ENCODE assay signal across 16 cellular contexts in genomic region chr22:27296091-27296675, GRCh38.
A peak's percentile ranks its signal among the peaks of the same experiment; 100 is the strongest.
DNase-seq lines count a peak whose midpoint lies in the region; ATAC-seq and TF ChIP-seq lines count a peak whose summit lies in the region.
"Had no signal": no experiment of that assay in that cellular context is flagged by ENCODE, and none has a peak within 500 bp of the region (broad histone marks: within the 10 kb centered on the region; RNA-seq: fewer than 3 reads in every experiment).

No MANE protein-coding gene starts in this region.

- H3K36me3 ChIP-seq in H7 (replicated peaks; ENCODE audit: control insufficient read depth, insufficient read depth, low read length) = no peaks in the 10 kb centered on the region
- H3K36me3 ChIP-seq in mesenchymal stem cell (ENCODE audit: control insufficient read depth in 1 of 2, insufficient read depth in 2 of 2, low read depth in 1 of 2, low read length in 2 of 2) = no peaks in the 10 kb centered on the region
- H3K36me3 ChIP-seq in CD8-positive, alpha-beta T cell (ENCODE audit: insufficient read depth, low read length) = no peaks in the 10 kb centered on the region
- H3K36me3 ChIP-seq: BE2C, HAP-1 had no signal

- CTCF ChIA-PET in CD8-positive, alpha-beta T cell (lab: Charles Lee) = no interaction called here

- H3K9ac ChIP-seq in mesenchymal stem cell (ENCODE audit: low read length) = no peak overlapping the region

- no peaks in the 10 kb centered on the region for H3K79me1 ChIP-seq in mesenchymal stem cell (replicated peaks; ENCODE audit: low read length, poor library complexity, severe bottlenecking)

- H3K4me2 ChIP-seq in mesenchymal stem cell (ENCODE audit: low read length, poor library complexity, severe bottlenecking) = no peak overlapping the region
- H3K4me2 ChIP-seq: A549 had no signal

- H3K14ac ChIP-seq in mesenchymal stem cell (ENCODE audit: low read length in 2 of 2) = no peak overlapping the region

- no peak overlapping the region for H4K91ac ChIP-seq in mesenchymal stem cell (ENCODE audit: low read length)

- H3K27me3 ChIP-seq in H7 (ENCODE audit: control insufficient read depth, insufficient read depth, low read length) (peaks cover 2% of the 10 kb centered on the region), mesenchymal stem cell (ENCODE audit: control insufficient read depth in 1 of 2, insufficient read depth in 1 of 2, low read length in 2 of 2) (peaks cover 0 to 84% of the 10 kb centered on the region in 2 experiments)
- no peaks in the 10 kb centered on the region for H3K27me3 ChIP-seq in CD8-positive, alpha-beta T cell (ENCODE audit: insufficient read depth, low read length)

- H3K27ac Mint-ChIP-seq in brain = peak overlapping the region in 4 of 5 experiments; percentile 35 to 98 (median 92)
- H3K27ac Mint-ChIP-seq in CD8-positive, alpha-beta T cell = no peak overlapping the region
- H3K27ac Mint-ChIP-seq: CD4-positive, alpha-beta memory T cell had no signal

- peaks cover 32% of the 10 kb centered on the region for H3K27me3 Mint-ChIP-seq in brain
- peaks cover 49% of the 10 kb centered on the region for H3K27me3 Mint-ChIP-seq in CD8-positive, alpha-beta T cell (ENCODE audit: low read depth)

- H3K4me1 Mint-ChIP-seq in brain = peaks cover 73% of the 10 kb centered on the region
- H3K4me1 Mint-ChIP-seq in CD8-positive, alpha-beta T cell (ENCODE audit: low read depth) = no peaks in the 10 kb centered on the region

- H3K4me3 Mint-ChIP-seq in brain = peak overlapping the region in 3 of 5 experiments; percentile 23 to 57 (median 23)
- no peak overlapping the region for H3K4me3 Mint-ChIP-seq in CD8-positive, alpha-beta T cell
- H3K4me3 Mint-ChIP-seq: CD4-positive, alpha-beta memory T cell had no signal

- peak overlapping the region in 1 of 2 experiments; percentile 37 for H3K18ac ChIP-seq in mesenchymal stem cell (ENCODE audit: low read depth in 1 of 2, low read length in 2 of 2)

- H3K4me3 ChIP-seq in H7 (ENCODE audit: insufficient read depth, low read depth, low read length) (no peak overlapping the region), mesenchymal stem cell (ENCODE audit: insufficient read depth in 1 of 2, low read depth in 1 of 2, low read length in 2 of 2) (no peak overlapping the region)
- H3K4me3 ChIP-seq in CD8-positive, alpha-beta T cell (ENCODE audit: low read depth, low read length) = no peak overlapping the region
- H3K4me3 ChIP-seq: A549, HAP-1 had no signal

- DNase-seq in H7 (peak; percentile 47), mesenchymal stem cell (no peak), putamen (ENCODE audit: low spot score) (peak; percentile 70)
- DNase-seq in CD8-positive, alpha-beta T cell = no peak
- DNase-seq: BE2C; CD4-positive, alpha-beta memory T cell; COR-L47; DMS153; GF-D8 had no signal

- H3K4me1 ChIP-seq in mesenchymal stem cell (ENCODE audit: control insufficient read depth, insufficient read depth, low read depth, low read length) = peaks cover 6% of the 10 kb centered on the region
- H3K4me1 ChIP-seq in CD8-positive, alpha-beta T cell (ENCODE audit: insufficient read depth, low read length) = no peaks in the 10 kb centered on the region
- H3K4me1 ChIP-seq: HAP-1 had no signal

- H2BK15ac ChIP-seq in mesenchymal stem cell (ENCODE audit: low read depth, poor library complexity, severe bottlenecking) = no peak overlapping the region

- no peaks in the 10 kb centered on the region for H3K36me3 Mint-ChIP-seq in brain
- no peaks in the 10 kb centered on the region for H3K36me3 Mint-ChIP-seq in CD8-positive, alpha-beta T cell
- H3K36me3 Mint-ChIP-seq: CD4-positive, alpha-beta memory T cell had no signal

- no peak overlapping the region for H3K27ac ChIP-seq in mesenchymal stem cell (ENCODE audit: low read length, poor library complexity, severe bottlenecking)
- no peak overlapping the region for H3K27ac ChIP-seq in CD8-positive, alpha-beta T cell (ENCODE audit: low read depth, low read length)
- H3K27ac ChIP-seq: A549, C4-2B had no signal

- POLR2A ChIA-PET in CD8-positive, alpha-beta T cell (lab: Charles Lee) = no interaction called here

- H3K9me3 ChIP-seq in mesenchymal stem cell (ENCODE audit: control insufficient read depth, low read length) = no peaks in the 10 kb centered on the region
- no peaks in the 10 kb centered on the region for H3K9me3 ChIP-seq in CD8-positive, alpha-beta T cell (ENCODE audit: low read length)
- H3K9me3 ChIP-seq: A549, BE2C, HAP-1 had no signal

- no peak overlapping the region for H3K23ac ChIP-seq in mesenchymal stem cell (ENCODE audit: low read length in 2 of 2)

- no peaks in the 10 kb centered on the region for H3K9me3 Mint-ChIP-seq in brain
- H3K9me3 Mint-ChIP-seq in CD8-positive, alpha-beta T cell = no peaks in the 10 kb centered on the region
- H3K9me3 Mint-ChIP-seq: CD4-positive, alpha-beta memory T cell had no signal

- no peak for TF ChIP-seq CTCF in brain (conservative IDR thresholded peaks at IDR 0.05)
- no peak for TF ChIP-seq CTCF in CD8-positive, alpha-beta T cell (IDR thresholded peaks at IDR 0.05)

- H2BK120ac ChIP-seq in mesenchymal stem cell (ENCODE audit: low read depth, low read length) = no peak overlapping the region

- no peak for ATAC-seq in CD8-positive, alpha-beta T cell
- ATAC-seq in GM21367 (IDR thresholded peaks at IDR 0.05; ENCODE audit: unreplicated experiment) = no peak
- no peak for ATAC-seq in GM21825 (IDR thresholded peaks at IDR 0.05; ENCODE audit: unreplicated experiment)
- ATAC-seq: A549, HepG2 had no signal

- no peak overlapping the region for H2AFZ ChIP-seq in mesenchymal stem cell (ENCODE audit: low read depth, low read length)

- 88% methylated on average over 24 of the region's 24 CpGs for WGBS in mesenchymal stem cell

- H2BK5ac ChIP-seq in mesenchymal stem cell (ENCODE audit: low read depth, low read length, poor library complexity, severe bottlenecking) = no peak overlapping the region

- peak overlapping the region; percentile 64 for H4K8ac ChIP-seq in mesenchymal stem cell (ENCODE audit: low read length)

- no peak overlapping the region for H2BK12ac ChIP-seq in mesenchymal stem cell (ENCODE audit: low read length in 2 of 2)

- no peak overlapping the region for H3K4ac ChIP-seq in mesenchymal stem cell (ENCODE audit: low read depth in 1 of 2, low read length in 2 of 2)

- no peak overlapping the region for H2AK5ac ChIP-seq in mesenchymal stem cell (ENCODE audit: low read length, severe bottlenecking)

- intact Hi-C loops in CD8-positive, alpha-beta T cell (cut with DNase I, micrococcal nuclease) = no loop called here

Comparison
In these comparisons a context has a peak if more than half of its experiments do, and no peak if none do; other contexts are left out.
1. DNase-seq: peak in H7 (single experiment) and putamen (single experiment); none in mesenchymal stem cell (single experiment) and CD8-positive, alpha-beta T cell (0 of 7).